Comparison of ENCODE assay signal across 14 cellular contexts in the genomic region with DNA sequence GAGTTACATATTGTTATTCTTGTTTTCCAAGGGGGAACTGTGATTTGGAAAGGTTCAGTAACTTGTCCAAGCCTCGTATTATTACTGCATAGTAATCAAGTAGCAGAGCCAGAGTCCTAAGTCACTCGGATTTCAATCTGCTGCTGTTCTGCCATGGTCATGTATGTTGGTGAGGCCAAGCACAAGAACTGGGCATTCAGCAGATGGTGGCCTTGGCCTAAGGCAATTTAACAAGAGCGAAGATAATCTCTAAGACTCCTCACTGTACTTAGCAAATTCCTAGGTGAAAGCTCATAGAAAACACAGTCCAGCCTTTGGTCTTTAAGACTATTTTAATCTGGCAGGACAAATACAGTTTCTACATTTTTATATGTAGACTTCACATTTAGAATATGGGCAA.
"Had no signal": no experiment of that assay in that cellular context is flagged by ENCODE, and none has a peak within 500 bp of the region (broad histone marks: within the 10 kb centered on the region; RNA-seq: fewer than 3 reads in every experiment).

No MANE protein-coding gene starts in this region.

- H3K4me1 Mint-ChIP-seq: endodermal cell; naive B cell; nephron; stimulated activated naive B cell treated with anti-CD40 and anti-IgM and Interleukin-4, amounts not matched to agents 10 μg/mL and 1 μg/mL and 100 μg/mL, for 72 hours; stimulated activated naive CD8-positive, alpha-beta T cell treated with anti-CD3 and anti-CD28 coated beads, Interleukin-15, amount 100 ng/mL, for 72 hours had no signal

- ATAC-seq: heart right ventricle; stimulated activated naive B cell treated with anti-CD40 and anti-IgM and Interleukin-4, amounts not matched to agents 10 μg/mL and 1 μg/mL and 100 μg/mL, for 72 hours; stimulated activated naive CD8-positive, alpha-beta T cell treated with anti-CD3 and anti-CD28 coated beads, Interleukin-15, amount 100 ng/mL, for 72 hours had no signal

- DNase-seq: effector CD4-positive, alpha-beta T cell; endodermal cell; heart right ventricle; hypothalamus; kidney glomerular epithelial cell; mesendoderm; naive B cell; sigmoid colon; stimulated activated CD4-positive, alpha-beta T cell treated with anti-CD3 and anti-CD28 coated beads, Interleukin-2, amount 100 ng/mL, for 24 hours; stimulated activated CD4-positive, alpha-beta T cell treated with anti-CD3 and anti-CD28 coated beads, Interleukin-4, amount 100 ng/mL, for 4 hours; stimulated activated naive B cell treated with anti-CD40 and anti-IgM and Interleukin-4, amounts not matched to agents 10 μg/mL and 1 μg/mL and 100 μg/mL, for 72 hours; stimulated activated naive CD8-positive, alpha-beta T cell treated with anti-CD3 and anti-CD28 coated beads, Interleukin-15, amount 100 ng/mL, for 72 hours; testis had no signal

- H3K36me3 Mint-ChIP-seq: naive B cell; stimulated activated naive B cell treated with anti-CD40 and anti-IgM and Interleukin-4, amounts not matched to agents 10 μg/mL and 1 μg/mL and 100 μg/mL, for 72 hours had no signal

- H3K4me3 Mint-ChIP-seq: endodermal cell; naive B cell; nephron; stimulated activated naive B cell treated with anti-CD40 and anti-IgM and Interleukin-4, amounts not matched to agents 10 μg/mL and 1 μg/mL and 100 μg/mL, for 72 hours; stimulated activated naive CD8-positive, alpha-beta T cell treated with anti-CD3 and anti-CD28 coated beads, Interleukin-15, amount 100 ng/mL, for 72 hours had no signal

- H3K9me3 Mint-ChIP-seq: endodermal cell; nephron; stimulated activated naive CD8-positive, alpha-beta T cell treated with anti-CD3 and anti-CD28 coated beads, Interleukin-15, amount 100 ng/mL, for 72 hours had no signal

- H3K27me3 Mint-ChIP-seq: naive B cell; stimulated activated naive B cell treated with anti-CD40 and anti-IgM and Interleukin-4, amounts not matched to agents 10 μg/mL and 1 μg/mL and 100 μg/mL, for 72 hours; stimulated activated naive CD8-positive, alpha-beta T cell treated with anti-CD3 and anti-CD28 coated beads, Interleukin-15, amount 100 ng/mL, for 72 hours had no signal

- H3K27ac Mint-ChIP-seq: endodermal cell; naive B cell; nephron; stimulated activated naive B cell treated with anti-CD40 and anti-IgM and Interleukin-4, amounts not matched to agents 10 μg/mL and 1 μg/mL and 100 μg/mL, for 72 hours; stimulated activated naive CD8-positive, alpha-beta T cell treated with anti-CD3 and anti-CD28 coated beads, Interleukin-15, amount 100 ng/mL, for 72 hours had no signal
